Comparison of ENCODE assay signal across 19 cellular contexts in the genomic region with DNA sequence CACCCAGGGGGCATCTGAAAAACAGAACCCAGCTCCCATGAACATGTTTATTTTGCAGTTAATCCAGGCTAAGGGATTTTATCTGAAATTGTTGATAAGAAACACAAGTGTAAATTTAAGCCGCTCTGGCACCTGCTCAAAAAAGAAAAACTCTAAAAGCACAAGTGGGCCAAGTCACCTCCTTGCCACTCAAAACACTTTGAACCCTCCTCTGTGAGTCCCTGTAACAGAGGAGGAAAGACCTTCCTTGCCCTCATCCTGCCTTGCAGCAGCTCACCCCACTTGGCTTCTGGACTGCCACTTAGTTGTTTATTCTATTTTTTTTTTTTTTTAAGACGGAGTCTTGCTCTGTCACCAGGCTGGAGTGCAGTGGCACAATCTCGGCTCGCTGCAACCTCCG. TPM values are rescaled to one million over a fixed set of nuclear protein-coding genes. Genes with fewer than 3 reads are reported as not detected.
A peak's percentile ranks its signal among the peaks of the same experiment; 100 is the strongest.
DNase-seq lines count a peak whose midpoint lies in the region; ATAC-seq and TF ChIP-seq lines count a peak whose summit lies in the region.
"Had no signal": no experiment of that assay in that cellular context is flagged by ENCODE, and none has a peak within 500 bp of the region (broad histone marks: within the 10 kb centered on the region; RNA-seq: fewer than 3 reads in every experiment).

No MANE protein-coding gene starts in this region.

- no peak for DNase-seq in activated CD4-positive, alpha-beta T cell treated with anti-CD3 and anti-CD28 coated beads for 36 hours
- DNase-seq in activated CD4-positive, alpha-beta T cell treated with anti-CD3 and anti-CD28 coated beads, Interleukin-2, amount 50 U/mL, for 48 hours: no peak
- no peak for DNase-seq in CD4-positive, alpha-beta T cell
- DNase-seq in naive thymus-derived CD8-positive, alpha-beta T cell: no peak
- DNase-seq in A172 (ENCODE audit: low spot score): no peak
- no peak for DNase-seq in KBM-7
- no peak for DNase-seq in cerebellar cortex (ENCODE audit: low spot score)
- DNase-seq: activated CD4-positive, alpha-beta T cell treated with anti-CD3 and anti-CD28 coated beads for 48 hours; activated T-cell treated with anti-CD3 and anti-CD28 coated beads, Interleukin-2, amount 50 U/mL, for 72 hours; amygdala; central memory CD4-positive, alpha-beta T cell; effector memory CD4-positive, alpha-beta T cell; naive B cell; NCI-H1105; NCI-H69; OCI-M1 had no signal

- in situ Hi-C loops in KBM-7 (cut with MboI; ENCODE audit: low pct_unique_long_range_greater_than_20kb, low sequenced_read_pairs): no loop called here

- no peaks in the 10 kb centered on the region for H3K27me3 ChIP-seq in CD4-positive, alpha-beta T cell (ENCODE audit: control insufficient read depth, insufficient read depth, low read length)

- CTCF ChIA-PET in activated CD4-positive, alpha-beta T cell treated with anti-CD3 and anti-CD28 coated beads for 36 hours (lab: Charles Lee): interaction anchor here (1.0 kb wide), 1 partner anchor 55 kb away, joined by 3 read pairs; no protein-coding TSS in a partner anchor
- CTCF ChIA-PET in CD4-positive, alpha-beta T cell (lab: Charles Lee): interaction anchor here (0.9 to 1.6 kb wide), 2 partner anchors 19 to 99 kb away, joined by 3 to 5 read pairs; no protein-coding TSS in a partner anchor

- no peak for ATAC-seq in activated CD4-positive, alpha-beta T cell treated with anti-CD3 and anti-CD28 coated beads for 36 hours
- ATAC-seq in CD4-positive, alpha-beta T cell (ENCODE audit: poor library complexity): no peak
- ATAC-seq in naive thymus-derived CD8-positive, alpha-beta T cell: no peak
- ATAC-seq: A549; activated T-cell treated with anti-CD3 and anti-CD28 coated beads, Interleukin-2, amount 50 U/mL, for 72 hours had no signal

- H3K9me3 ChIP-seq in CD4-positive, alpha-beta T cell (ENCODE audit: control insufficient read depth, low read length): no peaks in the 10 kb centered on the region
- H3K9me3 ChIP-seq: A549 had no signal

- H3K4me1 Mint-ChIP-seq in activated CD4-positive, alpha-beta T cell treated with anti-CD3 and anti-CD28 coated beads for 36 hours: peaks cover 45% of the 10 kb centered on the region
- H3K4me1 Mint-ChIP-seq in CD4-positive, alpha-beta T cell (ENCODE audit: low read depth): peaks cover 52% of the 10 kb centered on the region
- H3K4me1 Mint-ChIP-seq in activated naive CD8-positive, alpha-beta T cell (ENCODE audit: low read depth): peaks cover 35% of the 10 kb centered on the region
- H3K4me1 Mint-ChIP-seq in naive thymus-derived CD8-positive, alpha-beta T cell: peaks cover 12 to 64% (median 42%) of the 10 kb centered on the region in 4 donors

- peaks cover 26% of the 10 kb centered on the region for H3K36me3 Mint-ChIP-seq in activated CD4-positive, alpha-beta T cell treated with anti-CD3 and anti-CD28 coated beads for 36 hours (ENCODE audit: low read depth)
- H3K36me3 Mint-ChIP-seq in CD4-positive, alpha-beta T cell (ENCODE audit: low read depth): peaks cover 33% of the 10 kb centered on the region
- no peaks in the 10 kb centered on the region for H3K36me3 Mint-ChIP-seq in activated naive CD8-positive, alpha-beta T cell
- H3K36me3 Mint-ChIP-seq in naive thymus-derived CD8-positive, alpha-beta T cell: peaks cover 0 to 29% (median 6%) of the 10 kb centered on the region in 3 donors

- no peak overlapping the region for H3K4me3 Mint-ChIP-seq in activated CD4-positive, alpha-beta T cell treated with anti-CD3 and anti-CD28 coated beads for 36 hours
- no peak overlapping the region for H3K4me3 Mint-ChIP-seq in CD4-positive, alpha-beta T cell
- no peak overlapping the region for H3K4me3 Mint-ChIP-seq in activated naive CD8-positive, alpha-beta T cell
- peak overlapping the region in 4 of 10 donors; percentile 19 to 75 (median 35) for H3K4me3 Mint-ChIP-seq in naive thymus-derived CD8-positive, alpha-beta T cell

- POLR2A ChIA-PET in activated CD4-positive, alpha-beta T cell treated with anti-CD3 and anti-CD28 coated beads for 36 hours (lab: Charles Lee): no interaction called here
- POLR2A ChIA-PET in CD4-positive, alpha-beta T cell (lab: Charles Lee): interaction anchor here (8.2 to 10.1 kb wide), 2 partner anchors 18 to 35 kb away, joined by 130 to 132 read pairs; a partner anchor contains a TSS
- POLR2A ChIA-PET in naive thymus-derived CD8-positive, alpha-beta T cell (lab: Charles Lee): interaction anchor here (0.7 to 6.7 kb wide), 6 partner anchors 13 to 509 kb away, joined by 3 to 136 read pairs (median 41); a partner anchor contains a TSS

- no peak overlapping the region for H3K27ac ChIP-seq in CD4-positive, alpha-beta T cell (ENCODE audit: low read depth, low read length)
- H3K27ac ChIP-seq: A549, C4-2B had no signal

- TF ChIP-seq CTCF in CD4-positive, alpha-beta T cell (IDR thresholded peaks at IDR 0.05): no peak

- no peaks in the 10 kb centered on the region for H3K9me3 Mint-ChIP-seq in activated CD4-positive, alpha-beta T cell treated with anti-CD3 and anti-CD28 coated beads for 36 hours (ENCODE audit: low read depth)
- H3K9me3 Mint-ChIP-seq in CD4-positive, alpha-beta T cell: no peaks in the 10 kb centered on the region
- H3K9me3 Mint-ChIP-seq in activated naive CD8-positive, alpha-beta T cell (ENCODE audit: low read depth): no peaks in the 10 kb centered on the region
- H3K9me3 Mint-ChIP-seq in naive thymus-derived CD8-positive, alpha-beta T cell: no peaks in the 10 kb centered on the region
- H3K9me3 Mint-ChIP-seq: activated T-cell treated with anti-CD3 and anti-CD28 coated beads, Interleukin-2, amount 50 U/mL, for 72 hours; naive B cell had no signal

- no peaks in the 10 kb centered on the region for H3K27me3 Mint-ChIP-seq in activated CD4-positive, alpha-beta T cell treated with anti-CD3 and anti-CD28 coated beads for 36 hours
- no peaks in the 10 kb centered on the region for H3K27me3 Mint-ChIP-seq in CD4-positive, alpha-beta T cell
- no peaks in the 10 kb centered on the region for H3K27me3 Mint-ChIP-seq in activated naive CD8-positive, alpha-beta T cell
- no peaks in the 10 kb centered on the region for H3K27me3 Mint-ChIP-seq in naive thymus-derived CD8-positive, alpha-beta T cell
- H3K27me3 Mint-ChIP-seq: naive B cell had no signal

- H3K27ac Mint-ChIP-seq in activated CD4-positive, alpha-beta T cell treated with anti-CD3 and anti-CD28 coated beads for 36 hours: peak overlapping the region; percentile 37
- H3K27ac Mint-ChIP-seq in CD4-positive, alpha-beta T cell: peak overlapping the region; percentile 95
- peak overlapping the region; percentile 93 for H3K27ac Mint-ChIP-seq in activated naive CD8-positive, alpha-beta T cell
- H3K27ac Mint-ChIP-seq in naive thymus-derived CD8-positive, alpha-beta T cell: peak overlapping the region; percentile 36 to 98 (median 87)

- intact Hi-C loops in activated CD4-positive, alpha-beta T cell treated with anti-CD3 and anti-CD28 coated beads for 36 hours (cut with DNase I, micrococcal nuclease): loop anchor here (5.0 to 10.0 kb wide), 2 partner anchors 98 to 101 kb away; no protein-coding TSS in a partner anchor
- intact Hi-C loops in CD4-positive, alpha-beta T cell (cut with DNase I, micrococcal nuclease): loop anchor here in 1 of 2 experiments (5.0 to 10.0 kb wide), 2 partner anchors 54 to 98 kb away; no protein-coding TSS in a partner anchor

RNA-seq across cellular contexts. Expression of a gene that starts 39.5 kb away (rescaled TPM):
- 10 to 100 TPM; 36.6 to 52.3 TPM for total RNA-seq in activated CD4-positive, alpha-beta T cell treated with anti-CD3 and anti-CD28 coated beads for 36 hours
- 10 to 100 TPM; 62.4 to 62.7 TPM for total RNA-seq in CD4-positive, alpha-beta T cell
- 10 to 100 TPM; 79.6 to 80.9 TPM for total RNA-seq in naive thymus-derived CD8-positive, alpha-beta T cell
- polyA plus RNA-seq in naive thymus-derived CD8-positive, alpha-beta T cell: 10 to 100 TPM; 12.2 to 28.1 (median 12.7) TPM
- total RNA-seq in A172 (2014; rRNA removed; shearing (Covaris generic)): 1.8 and 2.5 TPM in 2 replicates

RNA-seq across cellular contexts. Expression of a gene that starts 52.8 kb away (rescaled TPM):
- total RNA-seq in activated CD4-positive, alpha-beta T cell treated with anti-CD3 and anti-CD28 coated beads for 36 hours: under 1 TPM; 0.14 to 0.30 TPM
- under 1 TPM in 1 of 2 experiments, not detected in 1; 0.22 TPM for total RNA-seq in CD4-positive, alpha-beta T cell
- total RNA-seq in naive thymus-derived CD8-positive, alpha-beta T cell: under 1 TPM; 0.82 to 0.86 TPM
- under 1 TPM in 2 of 3 donors, not detected in 1; 0.45 to 0.57 TPM for polyA plus RNA-seq in naive thymus-derived CD8-positive, alpha-beta T cell
- total RNA-seq in A172 (2014; rRNA removed; shearing (Covaris generic)): 0.14 and 1.0 TPM in 2 replicates

Comparison
In these comparisons a context has a peak if more than half of its experiments do, and no peak if none do; other contexts are left out.
1. H3K27ac Mint-ChIP-seq: peak in every context shown above with its lines; median percentile 95 in CD4-positive, alpha-beta T cell; 93 in activated naive CD8-positive, alpha-beta T cell; 87 in naive thymus-derived CD8-positive, alpha-beta T cell; 37 in activated CD4-positive, alpha-beta T cell treated with anti-CD3 and anti-CD28 coated beads for 36 hours.
2. RNA of a gene that starts 39.5 kb away (total RNA-seq): 79.6 to 80.9 TPM in naive thymus-derived CD8-positive, alpha-beta T cell, 62.4 to 62.7 TPM in CD4-positive, alpha-beta T cell and 36.6 to 52.3 TPM in activated CD4-positive, alpha-beta T cell treated with anti-CD3 and anti-CD28 coated beads for 36 hours; 1.8 to 2.5 TPM in A172; every median in the first group is over 10 times any median in the second.